In genomic region chr15:83164409-83165404, GRCh38 we compare ENCODE assay signal across 10 cellular contexts. TPM values are rescaled to one million over a fixed set of nuclear protein-coding genes. Genes with fewer than 3 reads are reported as not detected.
DNase-seq lines count a peak whose midpoint lies in the region; ATAC-seq and TF ChIP-seq lines count a peak whose summit lies in the region.
"Had no signal": no experiment of that assay in that cellular context is flagged by ENCODE, and none has a peak within 500 bp of the region (broad histone marks: within the 10 kb centered on the region; RNA-seq: fewer than 3 reads in every experiment).

No MANE protein-coding gene starts in this region.

- peaks cover 8% of the 10 kb centered on the region for H3K9me3 ChIP-seq in RWPE2 (ENCODE audit: severe bottlenecking)

- peak overlapping the region; percentile 91 for H3K27ac Mint-ChIP-seq in activated CD4-positive, alpha-beta T cell treated with anti-CD3 and anti-CD28 coated beads, Interleukin-2, amount 10 ng/mL, durations not matched to agents 24 days and 14 days
- H3K27ac Mint-ChIP-seq: dendritic cell treated with granulocyte-macrophage colony-stimulating factor and Interleukin-4, amounts not matched to agents 40 ng/mL and 50 ng/mL, for 4 days had no signal

- intact Hi-C loops in activated CD4-positive, alpha-beta T cell treated with anti-CD3 and anti-CD28 coated beads, Interleukin-2, amount 10 ng/mL, durations not matched to agents 24 days and 14 days (cut with micrococcal nuclease), result loop anchor here (1.0 to 2.0 kb wide), 2 partner anchors 35 to 98 kb away; partner anchors contain the start of gene BTBD1

- peaks cover 6% of the 10 kb centered on the region for H3K4me1 ChIP-seq in RWPE2 (ENCODE audit: insufficient read depth, poor library complexity, severe bottlenecking)

- H3K27me3 Mint-ChIP-seq in activated CD4-positive, alpha-beta T cell treated with anti-CD3 and anti-CD28 coated beads, Interleukin-2, amount 10 ng/mL, durations not matched to agents 24 days and 14 days, result peaks cover 15% of the 10 kb centered on the region
- H3K27me3 Mint-ChIP-seq: dendritic cell treated with granulocyte-macrophage colony-stimulating factor and Interleukin-4, amounts not matched to agents 40 ng/mL and 50 ng/mL, for 4 days had no signal

- H3K4me3 ChIP-seq in RWPE2 (ENCODE audit: severe bottlenecking), result no peak overlapping the region
- H3K4me3 ChIP-seq in skeletal muscle cell (ENCODE audit: low read depth, low read length), result no peak overlapping the region
- no peak overlapping the region for H3K4me3 ChIP-seq in coronary artery
- H3K4me3 ChIP-seq: MG63 had no signal

- H3K36me3 ChIP-seq in RWPE2 (ENCODE audit: low read depth), result peaks cover 28% of the 10 kb centered on the region
- H3K36me3 ChIP-seq: MG63 had no signal

- peak overlapping the region; percentile 27 for H3K27ac ChIP-seq in RWPE2 (ENCODE audit: poor library complexity, severe bottlenecking)
- no peak overlapping the region for H3K27ac ChIP-seq in coronary artery

- H3K9me3 Mint-ChIP-seq in activated CD4-positive, alpha-beta T cell treated with anti-CD3 and anti-CD28 coated beads, Interleukin-2, amount 10 ng/mL, durations not matched to agents 24 days and 14 days, result peaks cover 26% of the 10 kb centered on the region

- H3K27me3 ChIP-seq in RWPE2 (ENCODE audit: insufficient read depth, poor library complexity, severe bottlenecking), result no peaks in the 10 kb centered on the region
- H3K27me3 ChIP-seq: MG63 had no signal

- DNase-seq in activated CD4-positive, alpha-beta T cell treated with anti-CD3 and anti-CD28 coated beads, Interleukin-2, amount 10 ng/mL, durations not matched to agents 24 days and 14 days, result peak; percentile 84
- DNase-seq in activated CD4-positive, alpha-beta T cell treated with anti-CD3 and anti-CD28 coated beads, Interleukin-2, amount 50 U/mL, for 48 hours, result no peak
- no peak for DNase-seq in RWPE2 (ENCODE audit: low spot score)
- peak; percentile 26 for DNase-seq in central memory CD4-positive, alpha-beta T cell
- DNase-seq in skeletal muscle cell (ENCODE audit: low read depth), result peak; percentile 20
- no peak for DNase-seq in coronary artery (ENCODE audit: low spot score)
- DNase-seq in NOMO-1 treated with DMSO at 0.1 percent for 48 hours (lab: John Stamatoyannopoulos, UW; ENCODE audit: unreplicated experiment), result no peak
- DNase-seq in SK-N-DZ (ENCODE audit: low spot score), result no peak
- DNase-seq: MG63 had no signal

- peaks cover 29% of the 10 kb centered on the region for H3K4me1 Mint-ChIP-seq in activated CD4-positive, alpha-beta T cell treated with anti-CD3 and anti-CD28 coated beads, Interleukin-2, amount 10 ng/mL, durations not matched to agents 24 days and 14 days

- peak overlapping the region; percentile 67 for H3K4me3 Mint-ChIP-seq in activated CD4-positive, alpha-beta T cell treated with anti-CD3 and anti-CD28 coated beads, Interleukin-2, amount 10 ng/mL, durations not matched to agents 24 days and 14 days
- H3K4me3 Mint-ChIP-seq: dendritic cell treated with granulocyte-macrophage colony-stimulating factor and Interleukin-4, amounts not matched to agents 40 ng/mL and 50 ng/mL, for 4 days had no signal

- H3K36me3 Mint-ChIP-seq in activated CD4-positive, alpha-beta T cell treated with anti-CD3 and anti-CD28 coated beads, Interleukin-2, amount 10 ng/mL, durations not matched to agents 24 days and 14 days (ENCODE audit: low read depth), result peaks cover 39% of the 10 kb centered on the region

- peak; percentile 89 for ATAC-seq in RWPE2 (ENCODE audit: low read depth)

- TF ChIP-seq CTCF in RWPE2 (IDR thresholded peaks at IDR 0.05; ENCODE audit: poor library complexity, severe bottlenecking) (no peak), coronary artery (IDR thresholded peaks at IDR 0.05) (no peak)

RNA-seq across cellular contexts. Expression of gene HDGFL3, which starts 42.9 kb away (rescaled TPM):
- 34.6 and 38.7 TPM in 2 replicates for total RNA-seq in activated CD4-positive, alpha-beta T cell treated with anti-CD3 and anti-CD28 coated beads, Interleukin-2, amount 10 ng/mL, durations not matched to agents 24 days and 14 days
- 64.2 and 89.8 TPM in 2 replicates for polyA plus RNA-seq in SK-N-DZ (2014; cell fraction: cytosol; rRNA removed)
- 34.3 and 57.3 TPM in 2 replicates for polyA plus RNA-seq in SK-N-DZ (2014; cell fraction: nucleus; rRNA removed)

RNA-seq across cellular contexts. Expression of gene TM6SF1, which starts 57.3 kb away (rescaled TPM):
- total RNA-seq in activated CD4-positive, alpha-beta T cell treated with anti-CD3 and anti-CD28 coated beads, Interleukin-2, amount 10 ng/mL, durations not matched to agents 24 days and 14 days, result 3.6 and 4.0 TPM in 2 replicates
- 0.23 and 0.90 TPM in 2 replicates for polyA plus RNA-seq in SK-N-DZ (2014; cell fraction: cytosol; rRNA removed)
- polyA plus RNA-seq in SK-N-DZ (2014; cell fraction: nucleus; rRNA removed), result 0.33 TPM in 1 of 2 replicates, not detected in the other

Comparison
In these comparisons a context has a peak if more than half of its experiments do, and no peak if none do; other contexts are left out.
1. DNase-seq: peak in activated CD4-positive, alpha-beta T cell treated with anti-CD3 and anti-CD28 coated beads, Interleukin-2, amount 10 ng/mL, durations not matched to agents 24 days and 14 days (single experiment), central memory CD4-positive, alpha-beta T cell (single experiment) and skeletal muscle cell (single experiment); none in activated CD4-positive, alpha-beta T cell treated with anti-CD3 and anti-CD28 coated beads, Interleukin-2, amount 50 U/mL, for 48 hours (0 of 2), RWPE2 (single experiment), coronary artery (single experiment), NOMO-1 treated with DMSO at 0.1 percent for 48 hours (single experiment) and SK-N-DZ (single experiment).